Comparison of ENCODE assay signal across 10 cellular contexts in the genomic region with DNA sequence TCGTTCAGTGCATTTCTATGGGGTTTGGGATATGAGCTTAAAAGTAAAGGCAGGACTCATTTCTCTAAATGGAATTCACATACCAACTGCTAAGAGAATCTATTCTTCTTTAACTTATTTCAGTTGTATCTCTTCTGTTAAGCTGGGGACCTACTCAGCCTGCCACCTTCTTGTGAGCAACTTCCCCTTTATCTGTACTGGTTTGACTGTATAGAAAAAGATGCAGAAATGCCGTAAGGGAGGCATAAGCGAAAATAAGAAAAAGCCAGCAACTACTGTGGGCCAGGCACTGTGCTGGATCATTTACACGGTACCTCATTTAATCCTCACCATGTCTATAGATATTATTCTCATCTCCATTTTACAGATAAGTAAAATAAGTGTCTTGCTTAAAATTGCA. TPM values are rescaled to one million over a fixed set of nuclear protein-coding genes. Genes with fewer than 3 reads are reported as not detected.
A peak's percentile ranks its signal among the peaks of the same experiment; 100 is the strongest.
DNase-seq lines count a peak whose midpoint lies in the region; ATAC-seq and TF ChIP-seq lines count a peak whose summit lies in the region.
"Had no signal": no experiment of that assay in that cellular context is flagged by ENCODE, and none has a peak within 500 bp of the region (broad histone marks: within the 10 kb centered on the region; RNA-seq: fewer than 3 reads in every experiment).

No MANE protein-coding gene starts in this region.

- H3K36me3 ChIP-seq in prostate gland: no peaks in the 10 kb centered on the region

- ATAC-seq in GM18909 (IDR thresholded peaks at IDR 0.05; ENCODE audit: poor library complexity, unreplicated experiment): peak; percentile 75
- ATAC-seq in GM21786 (IDR thresholded peaks at IDR 0.05; ENCODE audit: unreplicated experiment): peak; percentile 53
- ATAC-seq in HG03354 (IDR thresholded peaks at IDR 0.05; ENCODE audit: poor library complexity, severe bottlenecking, unreplicated experiment): peak; percentile 78
- ATAC-seq: Right ventricle myocardium inferior had no signal

- no peak for DNase-seq in prostate gland (ENCODE audit: low spot score)
- DNase-seq in GM03348 (ENCODE audit: low spot score): no peak
- DNase-seq in retina: no peak
- DNase-seq in COR-L47 (lab: John Stamatoyannopoulos, UW): no peak
- no peak for DNase-seq in NCI-H2107 treated with DMSO at 0.1 percent for 48 hours (lab: John Stamatoyannopoulos, UW; ENCODE audit: unreplicated experiment)
- DNase-seq: NCI-H1436 had no signal

- no peaks in the 10 kb centered on the region for H3K4me1 ChIP-seq in prostate gland (replicated peaks)

- H3K9me3 ChIP-seq in prostate gland: no peaks in the 10 kb centered on the region

- intact Hi-C loops in prostate gland (cut with DNase I): loop anchor here (5.0 kb wide), 1 partner anchor 37 kb away; the partner anchor contains the start of gene RBMS3

- no peak for TF ChIP-seq POLR2A in prostate gland (IDR thresholded peaks at IDR 0.05)

- no peak overlapping the region for H3K4me3 ChIP-seq in prostate gland

- H3K27me3 ChIP-seq in prostate gland (replicated peaks; ENCODE audit: insufficient read depth): no peaks in the 10 kb centered on the region

- TF ChIP-seq CTCF in prostate gland (IDR thresholded peaks at IDR 0.05): no peak

- WGBS in prostate gland: 79% methylated on average over 4 of the region's 4 CpGs

- peak overlapping the region; percentile 14 to 50 for H3K27ac ChIP-seq in prostate gland

RNA-seq across cellular contexts. Expression of gene RBMS3, which starts 38.4 kb away (rescaled TPM):
- 10 to 100 TPM; 31.7 to 45.1 TPM for total RNA-seq in prostate gland
